ENCODE assay signal across 10 cellular contexts in genomic region chr20:20237093-20237959, GRCh38.
A peak's percentile ranks its signal among the peaks of the same experiment; 100 is the strongest.
DNase-seq lines count a peak whose midpoint lies in the region; ATAC-seq and TF ChIP-seq lines count a peak whose summit lies in the region.
"Had no signal": no experiment of that assay in that cellular context is flagged by ENCODE, and none has a peak within 500 bp of the region (broad histone marks: within the 10 kb centered on the region; RNA-seq: fewer than 3 reads in every experiment).

No MANE protein-coding gene starts in this region.

- peak; percentile 79 for DNase-seq in COLO829 (ENCODE audit: low spot score)
- peak; percentile 63 for DNase-seq in GM19238 (ENCODE audit: insufficient read length, low spot score)
- peak; percentile 69 for DNase-seq in epidermal melanocyte (ENCODE audit: insufficient read length, low spot score)
- peak; percentile 23 for DNase-seq in mucosa of gallbladder (ENCODE audit: low spot score)
- DNase-seq in coronary artery (ENCODE audit: low spot score), result no peak
- DNase-seq: naive B cell had no signal

- no peaks in the 10 kb centered on the region for H3F3A ChIP-seq in SU-DHL-6 (ENCODE audit: insufficient read depth)

- TF ChIP-seq RAD21 in Ishikawa (IDR thresholded peaks at IDR 0.05; ENCODE audit: low read depth), result peak; percentile 59

- H3K27me3 ChIP-seq in SU-DHL-6 (ENCODE audit: low read length), result no peaks in the 10 kb centered on the region

- no peaks in the 10 kb centered on the region for H4K20me1 ChIP-seq in SU-DHL-6 (ENCODE audit: low read depth, low read length)

- no peaks in the 10 kb centered on the region for H3K79me2 ChIP-seq in SU-DHL-6 (ENCODE audit: insufficient read depth, low read length)

- H3K4me3 ChIP-seq in SU-DHL-6 (ENCODE audit: insufficient read depth, low read length, poor library complexity, severe bottlenecking) (no peak overlapping the region), coronary artery (no peak overlapping the region)

- no peaks in the 10 kb centered on the region for H3K36me3 ChIP-seq in SU-DHL-6 (ENCODE audit: low read length)

- H3K27ac ChIP-seq in SU-DHL-6 (ENCODE audit: low read depth, low read length) (no peak overlapping the region), coronary artery (no peak overlapping the region)

- ATAC-seq in HG02970 (IDR thresholded peaks at IDR 0.05; ENCODE audit: low FRiP score, unreplicated experiment), result no peak
- ATAC-seq: T-cell had no signal

- no peak overlapping the region for H3K9ac ChIP-seq in SU-DHL-6 (ENCODE audit: low read length)

- TF ChIP-seq CTCF in SU-DHL-6 (IDR thresholded peaks at IDR 0.05; ENCODE audit: insufficient read depth, low read length, poor library complexity, severe bottlenecking), result peak; percentile 66
- no peak for TF ChIP-seq CTCF in coronary artery (IDR thresholded peaks at IDR 0.05)

- H3K9me2 ChIP-seq in SU-DHL-6 (replicated peaks; ENCODE audit: insufficient read depth, low read length), result no peaks in the 10 kb centered on the region

- no peak overlapping the region for H2AFZ ChIP-seq in SU-DHL-6 (ENCODE audit: low read depth, low read length, severe bottlenecking)

- TF ChIP-seq EP300 in Ishikawa (IDR thresholded peaks at IDR 0.05; ENCODE audit: borderline replicate concordance), result no peak

- H3K4me2 ChIP-seq in SU-DHL-6 (ENCODE audit: low read depth, low read length, poor library complexity, severe bottlenecking), result no peak overlapping the region

- no peaks in the 10 kb centered on the region for H3K9me3 ChIP-seq in SU-DHL-6 (ENCODE audit: insufficient read depth, low read length)

TF ChIP-seq in Ishikawa, 13 proteins besides CTCF, POLR2A, EP300 and RAD21:
- TF ChIP-seq TCF12 (IDR thresholded peaks at IDR 0.05; ENCODE audit: low read depth), result no peak
- no peak for TF ChIP-seq CEBPB (IDR thresholded peaks at IDR 0.05)
- no peak for TF ChIP-seq NFIC (IDR thresholded peaks at IDR 0.05)
- TF ChIP-seq EGR1 (IDR thresholded peaks at IDR 0.05), result no peak
- TF ChIP-seq YY1 (IDR thresholded peaks at IDR 0.05; ENCODE audit: low read depth), result no peak
- no peak for TF ChIP-seq TEAD4 (IDR thresholded peaks at IDR 0.05)
- no peak for TF ChIP-seq CREB1 (IDR thresholded peaks at IDR 0.05; ENCODE audit: low read depth)
- TF ChIP-seq TAF1 (IDR thresholded peaks at IDR 0.05; ENCODE audit: low read depth), result no peak
- TF ChIP-seq, protein P1, sequence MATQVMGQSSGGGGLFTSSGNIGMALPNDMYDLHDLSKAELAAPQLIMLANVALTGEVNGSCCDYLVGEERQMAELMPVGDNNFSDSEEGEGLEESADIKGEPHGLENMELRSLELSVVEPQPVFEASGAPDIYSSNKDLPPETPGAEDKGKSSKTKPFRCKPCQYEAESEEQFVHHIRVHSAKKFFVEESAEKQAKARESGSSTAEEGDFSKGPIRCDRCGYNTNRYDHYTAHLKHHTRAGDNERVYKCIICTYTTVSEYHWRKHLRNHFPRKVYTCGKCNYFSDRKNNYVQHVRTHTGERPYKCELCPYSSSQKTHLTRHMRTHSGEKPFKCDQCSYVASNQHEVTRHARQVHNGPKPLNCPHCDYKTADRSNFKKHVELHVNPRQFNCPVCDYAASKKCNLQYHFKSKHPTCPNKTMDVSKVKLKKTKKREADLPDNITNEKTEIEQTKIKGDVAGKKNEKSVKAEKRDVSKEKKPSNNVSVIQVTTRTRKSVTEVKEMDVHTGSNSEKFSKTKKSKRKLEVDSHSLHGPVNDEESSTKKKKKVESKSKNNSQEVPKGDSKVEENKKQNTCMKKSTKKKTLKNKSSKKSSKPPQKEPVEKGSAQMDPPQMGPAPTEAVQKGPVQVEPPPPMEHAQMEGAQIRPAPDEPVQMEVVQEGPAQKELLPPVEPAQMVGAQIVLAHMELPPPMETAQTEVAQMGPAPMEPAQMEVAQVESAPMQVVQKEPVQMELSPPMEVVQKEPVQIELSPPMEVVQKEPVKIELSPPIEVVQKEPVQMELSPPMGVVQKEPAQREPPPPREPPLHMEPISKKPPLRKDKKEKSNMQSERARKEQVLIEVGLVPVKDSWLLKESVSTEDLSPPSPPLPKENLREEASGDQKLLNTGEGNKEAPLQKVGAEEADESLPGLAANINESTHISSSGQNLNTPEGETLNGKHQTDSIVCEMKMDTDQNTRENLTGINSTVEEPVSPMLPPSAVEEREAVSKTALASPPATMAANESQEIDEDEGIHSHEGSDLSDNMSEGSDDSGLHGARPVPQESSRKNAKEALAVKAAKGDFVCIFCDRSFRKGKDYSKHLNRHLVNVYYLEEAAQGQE (IDR thresholded peaks at IDR 0.05; ENCODE audit: low read depth), result no peak
- TF ChIP-seq FOXM1 (IDR thresholded peaks at IDR 0.05; ENCODE audit: borderline replicate concordance, low read depth), result no peak
- TF ChIP-seq, protein P2, sequence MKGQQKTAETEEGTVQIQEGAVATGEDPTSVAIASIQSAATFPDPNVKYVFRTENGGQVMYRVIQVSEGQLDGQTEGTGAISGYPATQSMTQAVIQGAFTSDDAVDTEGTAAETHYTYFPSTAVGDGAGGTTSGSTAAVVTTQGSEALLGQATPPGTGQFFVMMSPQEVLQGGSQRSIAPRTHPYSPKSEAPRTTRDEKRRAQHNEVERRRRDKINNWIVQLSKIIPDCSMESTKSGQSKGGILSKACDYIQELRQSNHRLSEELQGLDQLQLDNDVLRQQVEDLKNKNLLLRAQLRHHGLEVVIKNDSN (IDR thresholded peaks at IDR 0.05), result no peak
- TF ChIP-seq MAX (IDR thresholded peaks at IDR 0.05), result no peak
- no peak for TF ChIP-seq ZBTB7A (IDR thresholded peaks at IDR 0.05; ENCODE audit: low read depth)
TF ChIP-seq in Ishikawa: peak in this region for 0.
